In the genomic region with DNA sequence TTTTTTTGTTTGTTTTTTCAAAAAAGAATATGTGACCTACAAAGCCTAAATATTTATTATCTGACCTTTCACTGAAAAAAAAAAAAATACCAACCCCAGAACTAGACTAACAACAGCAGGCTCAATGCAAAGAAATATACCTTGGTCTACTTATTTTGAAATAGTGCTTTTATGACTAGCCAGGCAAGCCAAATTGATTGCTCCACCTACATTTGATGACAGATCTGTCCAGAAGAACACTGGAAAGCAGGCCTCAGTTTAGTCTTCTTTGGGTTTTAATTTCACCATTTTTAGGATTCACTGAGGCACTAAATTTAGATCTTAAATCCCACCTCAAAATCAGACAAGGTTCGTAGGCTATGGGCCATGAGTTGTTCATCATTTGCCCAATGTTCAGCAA, we compare ENCODE assay signal across 1 cellular context.
TF ChIP-seq lines count a peak whose summit lies in the region.

No MANE protein-coding gene starts in this region.

TF ChIP-seq in HCT116, 20 proteins besides CTCF, POLR2A, EP300 and RAD21 (continued from another document):
- TF ChIP-seq POLR2AphosphoS5 (IDR thresholded peaks at IDR 0.05; ENCODE audit: low read depth, low read length) (no peak), ZFX (IDR thresholded peaks at IDR 0.05) (no peak), CBX3 (IDR thresholded peaks at IDR 0.05; ENCODE audit: low read depth) (no peak), EGR1 (IDR thresholded peaks at IDR 0.05; ENCODE audit: low read depth) (no peak), YY1 (IDR thresholded peaks at IDR 0.05; ENCODE audit: extremely low read depth, insufficient replicate concordance, low read depth, low read length) (no peak), CEBPB (IDR thresholded peaks at IDR 0.05; ENCODE audit: low read depth) (no peak)
- TF ChIP-seq, protein P1, sequence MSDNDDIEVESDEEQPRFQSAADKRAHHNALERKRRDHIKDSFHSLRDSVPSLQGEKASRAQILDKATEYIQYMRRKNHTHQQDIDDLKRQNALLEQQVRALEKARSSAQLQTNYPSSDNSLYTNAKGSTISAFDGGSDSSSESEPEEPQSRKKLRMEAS (IDR thresholded peaks at IDR 0.05): no peak
